26 cellular contexts compared by ENCODE assay signal in genomic region chr12:46635818-46636217, GRCh38.
"Had no signal": no experiment of that assay in that cellular context is flagged by ENCODE, and none has a peak within 500 bp of the region (broad histone marks: within the 10 kb centered on the region; RNA-seq: fewer than 3 reads in every experiment).

No MANE protein-coding gene starts in this region.

- H3K36me3 ChIP-seq: neutrophil, stomach, thoracic aorta, thyroid gland, upper lobe of left lung, vagina had no signal

- H3K4me1 ChIP-seq: parathyroid adenoma, psoas muscle, stomach, thyroid gland, tibial nerve, upper lobe of left lung, vagina had no signal

- H3K79me2 ChIP-seq: parathyroid adenoma had no signal

- H3K4me3 ChIP-seq: psoas muscle, stomach, thoracic aorta, thyroid gland, tibial nerve, upper lobe of left lung, vagina had no signal

- DNase-seq: naive thymus-derived CD8-positive, alpha-beta T cell; nephron progenitor cell; nucleus accumbens; posterior cingulate gyrus; psoas muscle; right cardiac atrium; small intestine; stimulated activated CD4-positive, alpha-beta T cell treated with anti-CD3 and anti-CD28 coated beads, Interleukin-15, amount 100 ng/mL, for 24 hours; stimulated activated CD4-positive, alpha-beta T cell treated with anti-CD3 and anti-CD28 coated beads, Interleukin-2, amount 100 ng/mL, for 24 hours; stimulated activated CD4-positive, alpha-beta T cell treated with anti-CD3 and anti-CD28 coated beads, Interleukin-2, amount 100 ng/mL, for 48 hours; stimulated activated CD4-positive, alpha-beta T cell treated with anti-CD3 and anti-CD28 coated beads, Interleukin-4, amount 100 ng/mL, for 24 hours; stimulated activated naive B cell treated with anti-CD40 and anti-IgM and Interleukin-4, amounts not matched to agents 10 μg/mL and 1 μg/mL and 100 μg/mL, for 72 hours; stimulated activated naive CD4-positive, alpha-beta T cell treated with Interleukin-2 at 50 U/mL for 16 hours; stomach; thyroid gland; trophoblast cell; upper lobe of left lung had no signal

- FAIRE-seq: urothelium cell line had no signal

- H2AFZ ChIP-seq: parathyroid adenoma had no signal

- H3K9ac ChIP-seq: parathyroid adenoma had no signal

- H3K27me3 ChIP-seq: neutrophil, stomach, thyroid gland, tibial nerve, upper lobe of left lung, vagina had no signal

- ATAC-seq: naive thymus-derived CD8-positive, alpha-beta T cell; natural killer cell treated with Interleukin-12 subunit alpha and Interleukin-12 subunit beta and Interleukin-15 and Interleukin-18, amount 100 ng/mL, for 72 hours; psoas muscle; right cardiac atrium; sciatic nerve; stimulated activated effector memory CD8-positive, alpha-beta T cell treated with anti-CD3 and anti-CD28 coated beads, Interleukin-12 subunit alpha, Interleukin-12 subunit beta, amount 100 ng/mL, for 72 hours; stimulated activated naive B cell treated with anti-CD40 and anti-IgM and Interleukin-4, amounts not matched to agents 10 μg/mL and 1 μg/mL and 100 μg/mL, for 72 hours had no signal

- H3K27ac ChIP-seq: neutrophil, parathyroid adenoma, psoas muscle, stomach, thoracic aorta, thyroid gland, tibial nerve, upper lobe of left lung, vagina had no signal

- H3K9me3 ChIP-seq: neutrophil, thyroid gland, vagina had no signal
